ENCODE assay signal across 18 cellular contexts in the genomic region with DNA sequence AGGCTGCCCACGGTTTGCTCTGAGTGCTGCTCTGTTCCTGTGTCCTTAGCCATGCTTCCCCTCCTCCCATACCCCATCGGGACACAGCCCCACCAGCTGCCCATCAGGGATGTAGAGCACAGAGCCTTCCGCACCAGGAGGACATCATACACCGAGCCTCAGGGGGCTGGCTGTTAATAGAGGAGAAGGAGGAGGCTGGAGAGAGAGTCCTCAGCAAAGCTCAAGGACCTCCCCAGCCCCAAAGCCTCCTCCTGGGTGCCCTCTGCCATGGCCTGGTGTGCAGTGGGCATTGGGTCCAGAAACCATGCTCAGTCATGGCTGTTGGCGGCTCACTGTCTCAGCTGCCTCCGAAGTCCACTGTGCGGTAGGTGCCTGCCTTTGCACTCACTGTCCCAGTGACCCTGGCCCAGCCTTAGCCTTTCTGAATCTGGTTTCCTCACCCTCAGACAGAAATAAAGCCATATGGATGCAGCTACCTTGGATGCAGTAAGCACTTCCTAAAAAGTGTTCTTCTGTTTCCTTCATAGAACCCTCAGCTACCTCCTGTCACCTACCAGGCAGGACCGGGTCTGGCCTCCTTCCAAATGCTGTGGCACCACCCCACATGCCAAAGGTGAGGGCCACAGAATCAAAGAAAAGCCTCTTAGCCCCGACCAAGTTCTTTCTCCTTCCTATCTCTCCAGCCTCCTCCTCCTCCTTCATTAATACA. TPM values are rescaled to one million over a fixed set of nuclear protein-coding genes. Genes with fewer than 3 reads are reported as not detected.
DNase-seq lines count a peak whose midpoint lies in the region; ATAC-seq, FAIRE-seq and TF ChIP-seq lines count a peak whose summit lies in the region.
"Had no signal": no experiment of that assay in that cellular context is flagged by ENCODE, and none has a peak within 500 bp of the region (broad histone marks: within the 10 kb centered on the region; RNA-seq: fewer than 3 reads in every experiment).

No MANE protein-coding gene starts in this region.

- no peak for FAIRE-seq in A549 (lab: Jason Lieb, UNC)
- FAIRE-seq: GM19239, H1 had no signal

- TF ChIP-seq RAD21 in A549 (conservative IDR thresholded peaks at IDR 0.05 in 1 of 2, IDR thresholded peaks at IDR 0.05 in 1 of 2): no peak

- ATAC-seq in A549 (peak; percentile 31 to 44; a peak in 4 of 6 replicates), HG03565 (IDR thresholded peaks at IDR 0.05; ENCODE audit: unreplicated experiment) (no peak)

- TF ChIP-seq CTCF in A549 (IDR thresholded peaks at IDR 0.05): no peak
- no peak for TF ChIP-seq CTCF in esophagus muscularis mucosa (IDR thresholded peaks at IDR 0.05)

- WGBS in A549 (ENCODE audit: missing lambda C conversion rate): 54% methylated on average over 6 of the region's 9 CpGs
- WGBS in esophagus muscularis mucosa: 67% methylated on average over 9 of the region's 9 CpGs

- intact Hi-C loops in esophagus muscularis mucosa (cut with DNase I): no loop called here

- H3K4me2 ChIP-seq in A549: no peak overlapping the region

- TF ChIP-seq POLR2A in A549 (IDR thresholded peaks at IDR 0.05; ENCODE audit: low read length): no peak
- TF ChIP-seq POLR2A in esophagus muscularis mucosa (IDR thresholded peaks at IDR 0.05; ENCODE audit: low read depth): no peak

- POLR2A ChIA-PET in A549 (lab: Yijun Ruan, JAX): no interaction called here

- DNase-seq in A549 (ENCODE audit: low read depth in 1 of 2, low spot score in 1 of 2): no peak
- peak; percentile 46 for DNase-seq in HT-29 (ENCODE audit: low spot score)
- DNase-seq in esophagus muscularis mucosa (ENCODE audit: extremely low spot score): peak; percentile 88
- peak; percentile 6 for DNase-seq in stimulated activated CD8-positive, alpha-beta memory T cell treated with anti-CD3 and anti-CD28 coated beads, Interleukin-4, amount 100 ng/mL, for 48 hours
- DNase-seq in stimulated activated CD4-positive, alpha-beta T cell treated with anti-CD3 and anti-CD28 coated beads, Interleukin-4, amount 100 ng/mL, for 24 hours: no peak
- DNase-seq in NCI-H1092 (lab: John Stamatoyannopoulos, UW): no peak
- DNase-seq: Calu3; CD4-positive, alpha-beta memory T cell; DMS53; NCI-H1417 treated with DMSO at 0.1 percent for 48 hours; NCI-H1930; NCI-H2171; NCI-H446 treated with DMSO at 0.1 percent for 48 hours; NK-92 treated with Interleukin-12 subunit alpha and Interleukin-12 subunit beta, amount 100 ng/mL, for 24 hours; SJCRH30 had no signal

- peaks cover 9% of the 10 kb centered on the region; the same call in 2 of the 3 replicates for H3K9me3 ChIP-seq in A549
- H3K9me3 ChIP-seq in esophagus muscularis mucosa: peaks cover 0 to 8% (median 0%) of the 10 kb centered on the region in 4 donors
- H3K9me3 ChIP-seq: SJCRH30 had no signal

- CTCF ChIA-PET in A549 (lab: Yijun Ruan, JAX): no interaction called here

- no peaks in the 10 kb centered on the region for H3K4me1 ChIP-seq in A549
- H3K4me1 ChIP-seq in esophagus muscularis mucosa: no peaks in the 10 kb centered on the region
- H3K4me1 ChIP-seq: SJCRH30 had no signal

- H3K36me3 ChIP-seq in esophagus muscularis mucosa: no peaks in the 10 kb centered on the region
- H3K36me3 ChIP-seq: SJCRH30 had no signal

- TF ChIP-seq EP300 in A549 (IDR thresholded peaks at IDR 0.05) (no peak), esophagus muscularis mucosa (IDR thresholded peaks at IDR 0.05) (no peak)

- H3K27me3 ChIP-seq in esophagus muscularis mucosa: peaks cover 0 to 17% (median 0%) of the 10 kb centered on the region in 4 donors

- H3K27ac ChIP-seq in A549 (no peak overlapping the region), esophagus muscularis mucosa (replicated peaks in 1 of 4) (no peak overlapping the region)
- H3K27ac ChIP-seq: SJCRH30 had no signal

- H3K4me3 ChIP-seq in A549 (no peak overlapping the region), esophagus muscularis mucosa (no peak overlapping the region)
- H3K4me3 ChIP-seq: SJCRH30 had no signal

TF ChIP-seq in A549, 52 proteins besides CTCF, POLR2A, EP300 and RAD21:
- TF ChIP-seq, protein P1, sequence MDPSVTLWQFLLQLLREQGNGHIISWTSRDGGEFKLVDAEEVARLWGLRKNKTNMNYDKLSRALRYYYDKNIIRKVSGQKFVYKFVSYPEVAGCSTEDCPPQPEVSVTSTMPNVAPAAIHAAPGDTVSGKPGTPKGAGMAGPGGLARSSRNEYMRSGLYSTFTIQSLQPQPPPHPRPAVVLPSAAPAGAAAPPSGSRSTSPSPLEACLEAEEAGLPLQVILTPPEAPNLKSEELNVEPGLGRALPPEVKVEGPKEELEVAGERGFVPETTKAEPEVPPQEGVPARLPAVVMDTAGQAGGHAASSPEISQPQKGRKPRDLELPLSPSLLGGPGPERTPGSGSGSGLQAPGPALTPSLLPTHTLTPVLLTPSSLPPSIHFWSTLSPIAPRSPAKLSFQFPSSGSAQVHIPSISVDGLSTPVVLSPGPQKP (IDR thresholded peaks at IDR 0.05; ENCODE audit: low read depth, low read length): no peak
- TF ChIP-seq POLR2AphosphoS2 (conservative IDR thresholded peaks at IDR 0.05; ENCODE audit: low read length): no peak
- no peak for TF ChIP-seq MAFK (IDR thresholded peaks at IDR 0.05; ENCODE audit: partially characterized antibody)
- TF ChIP-seq, protein P2, sequence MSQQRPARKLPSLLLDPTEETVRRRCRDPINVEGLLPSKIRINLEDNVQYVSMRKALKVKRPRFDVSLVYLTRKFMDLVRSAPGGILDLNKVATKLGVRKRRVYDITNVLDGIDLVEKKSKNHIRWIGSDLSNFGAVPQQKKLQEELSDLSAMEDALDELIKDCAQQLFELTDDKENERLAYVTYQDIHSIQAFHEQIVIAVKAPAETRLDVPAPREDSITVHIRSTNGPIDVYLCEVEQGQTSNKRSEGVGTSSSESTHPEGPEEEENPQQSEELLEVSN (IDR thresholded peaks at IDR 0.05; ENCODE audit: borderline replicate concordance, low read depth): no peak
TF ChIP-seq in A549: peak in this region for 0.

RNA-seq across cellular contexts. Expression of a gene that starts 53.9 kb away (rescaled TPM):
- polyA plus RNA-seq in A549 (2011; rRNA removed): 24.1 and 26.1 TPM in 2 replicates
- polyA plus RNA-seq in A549 (2012; cell fraction: cytosol; rRNA removed): 38.6 and 41.5 TPM in 2 replicates
- polyA plus RNA-seq in A549 (2012; cell fraction: nucleus; rRNA removed): 74.8 and 78.0 TPM in 2 replicates
- polyA plus RNA-seq in A549 (2017; fragmentation: RNase III; extraction: RNeasy Plus Mini Kit Qiagen cat#74134 plus additional on column Dnase treatment): 28.3 to 29.2 TPM (median 28.7 TPM) in 3 replicates
- polyA minus RNA-seq in A549 (2011; rRNA and poly(A)+ RNA removed): 41.7 and 45.2 TPM in 2 replicates
- 86.2 and 94.1 TPM in 2 replicates for total RNA-seq in HT-29 (2014; rRNA removed; shearing (Covaris generic))
- total RNA-seq in esophagus muscularis mucosa: 10 to 100 TPM; 25.6 to 41.6 (median 30.3) TPM

Comparison
In these comparisons a context has a peak if more than half of its experiments do, and no peak if none do; other contexts are left out.
1. DNase-seq: peak in HT-29 (single experiment), esophagus muscularis mucosa (single experiment) and stimulated activated CD8-positive, alpha-beta memory T cell treated with anti-CD3 and anti-CD28 coated beads, Interleukin-4, amount 100 ng/mL, for 48 hours (single experiment); none in A549 (0 of 2), stimulated activated CD4-positive, alpha-beta T cell treated with anti-CD3 and anti-CD28 coated beads, Interleukin-4, amount 100 ng/mL, for 24 hours (single experiment) and NCI-H1092 (single experiment).